In the genomic region with DNA sequence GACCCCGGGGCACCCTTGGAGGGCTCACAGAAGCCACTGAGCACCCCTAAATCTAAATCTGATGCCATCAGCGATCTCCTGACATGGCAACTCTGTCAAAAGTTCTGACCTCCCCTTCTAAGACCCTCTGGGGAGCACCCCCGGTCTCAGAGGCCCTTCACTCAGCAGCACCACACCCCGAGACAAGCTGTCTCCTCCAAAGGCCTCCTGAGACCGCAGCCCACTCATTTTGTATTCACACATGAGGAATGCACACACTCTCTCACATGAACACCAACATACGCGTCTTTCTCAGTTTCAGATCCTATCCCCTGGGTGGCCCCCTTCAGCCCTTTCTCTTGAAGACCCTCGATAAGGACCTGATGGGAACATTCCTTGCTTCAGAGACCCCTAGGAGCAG, we compare ENCODE assay signal across 24 cellular contexts. TPM values are rescaled to one million over a fixed set of nuclear protein-coding genes. Genes with fewer than 3 reads are reported as not detected.
DNase-seq lines count a peak whose midpoint lies in the region; ATAC-seq and TF ChIP-seq lines count a peak whose summit lies in the region.
"Had no signal": no experiment of that assay in that cellular context is flagged by ENCODE, and none has a peak within 500 bp of the region (broad histone marks: within the 10 kb centered on the region; RNA-seq: fewer than 3 reads in every experiment).

No MANE protein-coding gene starts in this region.

- peaks cover 50% of the 10 kb centered on the region for H3K36me3 ChIP-seq in BLaER1
- H3K36me3 ChIP-seq in mesenchymal stem cell (ENCODE audit: control insufficient read depth in 1 of 2, insufficient read depth in 2 of 2, low read depth in 1 of 2, low read length in 2 of 2), result peaks cover 20 to 39% of the 10 kb centered on the region in 2 experiments
- H3K36me3 ChIP-seq: colonic mucosa had no signal

- 96% methylated on average over 8 of the region's 8 CpGs for WGBS in mesenchymal stem cell

- no peak overlapping the region for H2BK15ac ChIP-seq in mesenchymal stem cell (ENCODE audit: low read depth, poor library complexity, severe bottlenecking)

- intact Hi-C loops in CD4-positive, alpha-beta T cell (cut with DNase I, micrococcal nuclease), result loop anchor here in 1 of 2 experiments (5.0 to 10.0 kb wide), 2 partner anchors 109 to 474 kb away; partner anchors contain the start of genes ALKBH7, DUS3L and PSPN

- no peak for ATAC-seq in CD4-positive, alpha-beta T cell (ENCODE audit: poor library complexity)
- no peak for ATAC-seq in activated CD8-positive, alpha-beta T cell treated with anti-CD3 and anti-CD28 coated beads, Interleukin-2, amount 10 ng/mL, durations not matched to agents 7 days and 5 days
- ATAC-seq: body of pancreas had no signal

- no peak overlapping the region for H4K8ac ChIP-seq in mesenchymal stem cell (ENCODE audit: low read length)

- H2AK5ac ChIP-seq in mesenchymal stem cell (ENCODE audit: low read length, severe bottlenecking), result no peak overlapping the region

- no peak for TF ChIP-seq CTCF in CD4-positive, alpha-beta T cell (IDR thresholded peaks at IDR 0.05)

- H3K27me3 ChIP-seq in BLaER1, result no peaks in the 10 kb centered on the region
- no peaks in the 10 kb centered on the region for H3K27me3 ChIP-seq in CD4-positive, alpha-beta T cell (ENCODE audit: control insufficient read depth, insufficient read depth, low read length)
- H3K27me3 ChIP-seq in mesenchymal stem cell (ENCODE audit: control insufficient read depth in 1 of 2, insufficient read depth in 1 of 2, low read length in 2 of 2), result no peaks in the 10 kb centered on the region
- H3K27me3 ChIP-seq: body of pancreas, colonic mucosa had no signal

- H3K4me2 ChIP-seq in BLaER1 (0 out of 2 replicates have a peak overlapping the region, but pooled peaks have one; percentile 94), mesenchymal stem cell (ENCODE audit: low read length, poor library complexity, severe bottlenecking) (no peak overlapping the region)

- H3K9ac ChIP-seq in BLaER1, result peak overlapping the region; percentile 27; the same call in 1 of the 2 replicates
- H3K9ac ChIP-seq in mesenchymal stem cell (ENCODE audit: low read length), result peak overlapping the region; percentile 51

- POLR2A ChIA-PET in CD4-positive, alpha-beta T cell (lab: Charles Lee), result interaction anchor here (0.9 to 4.4 kb wide), 2 partner anchors 9 to 73 kb away, joined by 3 to 83 read pairs; no protein-coding TSS in a partner anchor
- POLR2A ChIA-PET in activated CD8-positive, alpha-beta T cell treated with anti-CD3 and anti-CD28 coated beads, Interleukin-2, amount 10 ng/mL, durations not matched to agents 7 days and 5 days (lab: Charles Lee), result interaction anchor here (2.0 kb wide), 1 partner anchor 73 kb away, joined by 8 read pairs; no protein-coding TSS in a partner anchor

- peaks cover 42% of the 10 kb centered on the region for H3K4me1 ChIP-seq in BLaER1
- peaks cover 24% of the 10 kb centered on the region for H3K4me1 ChIP-seq in mesenchymal stem cell (ENCODE audit: control insufficient read depth, insufficient read depth, low read depth, low read length)

- H4K20me1 ChIP-seq in BLaER1, result peaks cover 67% of the 10 kb centered on the region

- peaks cover 39% of the 10 kb centered on the region for H3K79me1 ChIP-seq in mesenchymal stem cell (replicated peaks; ENCODE audit: low read length, poor library complexity, severe bottlenecking)

- no peak overlapping the region for H3K4me3 ChIP-seq in BLaER1
- H3K4me3 ChIP-seq in mesenchymal stem cell (ENCODE audit: insufficient read depth in 1 of 2, low read depth in 1 of 2, low read length in 2 of 2), result peak overlapping the region in 1 of 2 experiments; percentile 28
- H3K4me3 ChIP-seq: body of pancreas, colonic mucosa had no signal

- H3K9me3 ChIP-seq in BLaER1 (no peaks in the 10 kb centered on the region), mesenchymal stem cell (ENCODE audit: control insufficient read depth, low read length) (no peaks in the 10 kb centered on the region)
- no peaks in the 10 kb centered on the region for H3K9me3 ChIP-seq in CD4-positive, alpha-beta T cell (ENCODE audit: control insufficient read depth, low read length)
- H3K9me3 ChIP-seq: body of pancreas, colonic mucosa had no signal

- peak overlapping the region; percentile 74 for H3K4me3 Mint-ChIP-seq in CD4-positive, alpha-beta T cell
- no peak overlapping the region for H3K4me3 Mint-ChIP-seq in activated CD8-positive, alpha-beta T cell treated with anti-CD3 and anti-CD28 coated beads, Interleukin-2, amount 10 ng/mL, durations not matched to agents 7 days and 5 days

- no peak overlapping the region for H2AFZ ChIP-seq in mesenchymal stem cell (ENCODE audit: low read depth, low read length)

- H3K27ac Mint-ChIP-seq in CD4-positive, alpha-beta T cell, result peak overlapping the region; percentile 62
- peak overlapping the region; percentile 77 for H3K27ac Mint-ChIP-seq in activated CD8-positive, alpha-beta T cell treated with anti-CD3 and anti-CD28 coated beads, Interleukin-2, amount 10 ng/mL, durations not matched to agents 7 days and 5 days

- H2BK120ac ChIP-seq in mesenchymal stem cell (ENCODE audit: low read depth, low read length), result no peak overlapping the region

- peaks cover 32% of the 10 kb centered on the region for H3K36me3 Mint-ChIP-seq in CD4-positive, alpha-beta T cell (ENCODE audit: low read depth)
- peaks cover 16% of the 10 kb centered on the region for H3K36me3 Mint-ChIP-seq in activated CD8-positive, alpha-beta T cell treated with anti-CD3 and anti-CD28 coated beads, Interleukin-2, amount 10 ng/mL, durations not matched to agents 7 days and 5 days (ENCODE audit: low read depth)

- CTCF ChIA-PET in CD4-positive, alpha-beta T cell (lab: Charles Lee), result interaction anchor here (7.0 kb wide), 1 partner anchor 97 kb away, joined by 63 read pairs; no protein-coding TSS in a partner anchor
- CTCF ChIA-PET in activated CD8-positive, alpha-beta T cell treated with anti-CD3 and anti-CD28 coated beads, Interleukin-2, amount 10 ng/mL, durations not matched to agents 7 days and 5 days (lab: Charles Lee), result interaction anchor here (4.9 kb wide), 1 partner anchor 97 kb away, joined by 61 read pairs; the partner anchor contains the start of gene NRTN

- no peaks in the 10 kb centered on the region for H3K9me3 Mint-ChIP-seq in CD4-positive, alpha-beta T cell
- H3K9me3 Mint-ChIP-seq in activated CD8-positive, alpha-beta T cell treated with anti-CD3 and anti-CD28 coated beads, Interleukin-2, amount 10 ng/mL, durations not matched to agents 7 days and 5 days (ENCODE audit: insufficient read depth), result no peaks in the 10 kb centered on the region

- no peak overlapping the region for H3K14ac ChIP-seq in mesenchymal stem cell (ENCODE audit: low read length in 2 of 2)

- no peak overlapping the region for H3K23ac ChIP-seq in mesenchymal stem cell (ENCODE audit: low read length in 2 of 2)

- H3K27ac ChIP-seq in BLaER1, result no peak overlapping the region
- no peak overlapping the region for H3K27ac ChIP-seq in CD4-positive, alpha-beta T cell (ENCODE audit: low read depth, low read length)
- no peak overlapping the region for H3K27ac ChIP-seq in mesenchymal stem cell (ENCODE audit: low read length, poor library complexity, severe bottlenecking)
- H3K27ac ChIP-seq: body of pancreas, colonic mucosa, HL-60 had no signal

- no peak overlapping the region for H2BK5ac ChIP-seq in mesenchymal stem cell (ENCODE audit: low read depth, low read length, poor library complexity, severe bottlenecking)

- no peaks in the 10 kb centered on the region for H3K27me3 Mint-ChIP-seq in CD4-positive, alpha-beta T cell
- H3K27me3 Mint-ChIP-seq in activated CD8-positive, alpha-beta T cell treated with anti-CD3 and anti-CD28 coated beads, Interleukin-2, amount 10 ng/mL, durations not matched to agents 7 days and 5 days (ENCODE audit: low read depth), result no peaks in the 10 kb centered on the region

- no peak overlapping the region for H2BK12ac ChIP-seq in mesenchymal stem cell (ENCODE audit: low read length in 2 of 2)

- no peak for DNase-seq in CD4-positive, alpha-beta T cell
- no peak for DNase-seq in activated CD8-positive, alpha-beta T cell treated with anti-CD3 and anti-CD28 coated beads, Interleukin-2, amount 10 ng/mL, durations not matched to agents 7 days and 5 days
- no peak for DNase-seq in mesenchymal stem cell
- no peak for DNase-seq in NCI-H748 (lab: John Stamatoyannopoulos, UW; ENCODE audit: unreplicated experiment)
- DNase-seq in AG08396 (ENCODE audit: low spot score), result no peak
- DNase-seq in amniotic stem cell (lab: John Stamatoyannopoulos, UW), result no peak
- no peak for DNase-seq in NCI-H1436 treated with DMSO at 0.1 percent for 48 hours (lab: John Stamatoyannopoulos, UW)
- DNase-seq: activated gamma-delta T cell treated with Interleukin-2 at 50 U/mL for 16 hours, body of pancreas, C1 segment of cervical spinal cord, colonic mucosa, DMS79, GOT3, hypothalamus, kidney glomerular epithelial cell, MV-4-11, NCI-H2029, NCI-H446, retina had no signal

- no peak overlapping the region for H3K4ac ChIP-seq in mesenchymal stem cell (ENCODE audit: low read depth in 1 of 2, low read length in 2 of 2)

- peaks cover 25% of the 10 kb centered on the region for H3K4me1 Mint-ChIP-seq in CD4-positive, alpha-beta T cell (ENCODE audit: low read depth)
- peaks cover 21% of the 10 kb centered on the region for H3K4me1 Mint-ChIP-seq in activated CD8-positive, alpha-beta T cell treated with anti-CD3 and anti-CD28 coated beads, Interleukin-2, amount 10 ng/mL, durations not matched to agents 7 days and 5 days (ENCODE audit: low read depth)

- no peak overlapping the region for H3K18ac ChIP-seq in mesenchymal stem cell (ENCODE audit: low read depth in 1 of 2, low read length in 2 of 2)

- no peak overlapping the region for H4K91ac ChIP-seq in mesenchymal stem cell (ENCODE audit: low read length)

RNA-seq across cellular contexts. Expression of gene NDUFA11, which starts 2.6 kb away (rescaled TPM):
- total RNA-seq in CD4-positive, alpha-beta T cell, result 10 to 100 TPM; 94.3 to 96.7 TPM
- 100 to 1,000 TPM; 225 to 228 TPM for total RNA-seq in activated CD8-positive, alpha-beta T cell treated with anti-CD3 and anti-CD28 coated beads, Interleukin-2, amount 10 ng/mL, durations not matched to agents 7 days and 5 days
- 338 TPM for polyA plus RNA-seq in mesenchymal stem cell (2013, experiment 1 of 2)
- polyA plus RNA-seq in mesenchymal stem cell (2013, experiment 2 of 2), result 347 TPM

RNA-seq across cellular contexts. Expression of gene VMAC, which starts 3.7 kb away (rescaled TPM):
- 10 to 100 TPM; 23.4 to 25.3 TPM for total RNA-seq in CD4-positive, alpha-beta T cell
- total RNA-seq in activated CD8-positive, alpha-beta T cell treated with anti-CD3 and anti-CD28 coated beads, Interleukin-2, amount 10 ng/mL, durations not matched to agents 7 days and 5 days, result 1 to 10 TPM; 6.2 to 6.8 TPM
- 3.1 TPM for polyA plus RNA-seq in mesenchymal stem cell (2013, experiment 1 of 2)
- 2.4 TPM for polyA plus RNA-seq in mesenchymal stem cell (2013, experiment 2 of 2)

RNA-seq across cellular contexts. Expression of gene CAPS, which starts 13.1 kb away (rescaled TPM):
- total RNA-seq in CD4-positive, alpha-beta T cell, result 10 to 100 TPM; 43.2 to 44.2 TPM
- 10 to 100 TPM; 11.4 to 12.0 TPM for total RNA-seq in activated CD8-positive, alpha-beta T cell treated with anti-CD3 and anti-CD28 coated beads, Interleukin-2, amount 10 ng/mL, durations not matched to agents 7 days and 5 days
- polyA plus RNA-seq in mesenchymal stem cell (2013, experiment 1 of 2), result 2.4 TPM
- 2.3 TPM for polyA plus RNA-seq in mesenchymal stem cell (2013, experiment 2 of 2)

RNA-seq across cellular contexts. Expression of gene FUT5, which starts 30.6 kb away (rescaled TPM):
- total RNA-seq in CD4-positive, alpha-beta T cell, result 1 to 10 TPM; 7.9 to 8.7 TPM
- not detected for total RNA-seq in activated CD8-positive, alpha-beta T cell treated with anti-CD3 and anti-CD28 coated beads, Interleukin-2, amount 10 ng/mL, durations not matched to agents 7 days and 5 days
- polyA plus RNA-seq in mesenchymal stem cell (2013, experiment 1 of 2), result not detected
- polyA plus RNA-seq in mesenchymal stem cell (2013, experiment 2 of 2), result not detected
- total RNA-seq: body of pancreas, fibroblast of villous mesenchyme, mesenteric fat pad had no signal
- polyA plus RNA-seq: thymus had no signal

RNA-seq across cellular contexts. Expression of gene FUT3, which starts 49.7 kb away (rescaled TPM):
- total RNA-seq in CD4-positive, alpha-beta T cell, result under 1 TPM; 0.61 to 0.85 TPM
- not detected for total RNA-seq in activated CD8-positive, alpha-beta T cell treated with anti-CD3 and anti-CD28 coated beads, Interleukin-2, amount 10 ng/mL, durations not matched to agents 7 days and 5 days
- polyA plus RNA-seq in mesenchymal stem cell (2013, experiment 1 of 2), result not detected
- polyA plus RNA-seq in mesenchymal stem cell (2013, experiment 2 of 2), result not detected
- total RNA-seq: mesenteric fat pad had no signal
